In the genomic region with DNA sequence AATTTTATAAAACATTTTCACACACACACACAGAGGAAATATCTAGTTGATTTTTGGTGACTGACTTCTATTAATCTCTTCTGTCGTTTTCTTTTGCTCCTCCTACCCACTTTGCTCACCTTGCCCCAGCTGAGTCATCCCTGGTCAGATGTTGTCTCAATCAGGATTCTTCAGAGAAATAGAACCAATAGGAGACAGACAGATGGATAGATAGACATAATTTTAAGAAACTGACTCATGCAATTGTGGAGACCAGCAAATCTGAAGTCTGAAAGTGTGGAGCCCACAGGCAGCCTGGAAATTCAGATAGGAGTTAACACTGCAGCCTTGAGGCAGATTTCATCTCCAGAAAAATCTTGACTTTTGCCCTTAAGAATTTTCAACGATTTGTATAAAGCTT, we compare ENCODE assay signal across 1 cellular context.
TF ChIP-seq lines count a peak whose summit lies in the region.

No MANE protein-coding gene starts in this region.

TF ChIP-seq in A549, 52 proteins besides CTCF, POLR2A, EP300 and RAD21 (continued from another document):
- TF ChIP-seq, protein P1, sequence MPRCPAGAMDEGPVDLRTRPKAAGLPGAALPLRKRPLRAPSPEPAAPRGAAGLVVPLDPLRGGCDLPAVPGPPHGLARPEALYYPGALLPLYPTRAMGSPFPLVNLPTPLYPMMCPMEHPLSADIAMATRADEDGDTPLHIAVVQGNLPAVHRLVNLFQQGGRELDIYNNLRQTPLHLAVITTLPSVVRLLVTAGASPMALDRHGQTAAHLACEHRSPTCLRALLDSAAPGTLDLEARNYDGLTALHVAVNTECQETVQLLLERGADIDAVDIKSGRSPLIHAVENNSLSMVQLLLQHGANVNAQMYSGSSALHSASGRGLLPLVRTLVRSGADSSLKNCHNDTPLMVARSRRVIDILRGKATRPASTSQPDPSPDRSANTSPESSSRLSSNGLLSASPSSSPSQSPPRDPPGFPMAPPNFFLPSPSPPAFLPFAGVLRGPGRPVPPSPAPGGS (IDR thresholded peaks at IDR 0.05) = no peak
TF ChIP-seq in A549: peak in this region for 0.
